ENCODE assay signal across 8 cellular contexts in the genomic region with DNA sequence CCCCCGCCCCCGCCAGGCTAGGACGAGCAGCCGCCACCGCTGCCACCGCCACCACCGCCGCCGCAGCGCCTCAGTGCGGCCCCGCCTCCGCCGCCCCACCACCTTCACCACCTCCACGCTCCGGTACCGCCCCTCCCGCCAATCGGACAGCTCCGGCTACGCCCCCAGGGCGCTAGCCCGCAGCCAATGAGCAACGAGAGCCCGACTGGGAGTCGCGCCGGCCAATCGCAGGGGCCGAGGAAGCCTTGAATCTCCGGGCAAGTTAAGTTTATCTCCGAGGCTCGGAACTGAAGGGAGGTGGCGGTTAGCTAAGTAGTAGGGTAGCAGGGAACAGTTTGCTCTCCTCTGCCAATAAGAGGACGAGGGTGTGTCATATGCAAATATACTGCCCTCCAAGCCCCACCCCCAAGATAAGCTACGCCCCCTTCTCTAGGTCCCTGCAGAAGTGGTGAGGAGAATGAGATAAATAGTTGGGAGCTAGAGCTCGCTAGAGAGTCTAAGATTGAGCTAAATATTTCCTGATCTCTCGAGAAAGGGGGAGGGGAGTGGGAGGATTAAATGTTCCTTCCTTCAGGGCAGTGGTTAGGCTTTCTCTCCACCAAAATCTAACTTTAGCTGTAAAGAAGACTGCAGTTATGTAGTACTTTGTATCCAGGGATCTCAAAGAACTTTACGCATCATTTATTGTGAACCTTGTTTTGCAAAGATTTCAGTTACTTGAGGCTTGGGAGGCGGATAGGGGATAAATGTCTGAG. TPM values are rescaled to one million over a fixed set of nuclear protein-coding genes. Genes with fewer than 3 reads are reported as not detected.
A peak's percentile ranks its signal among the peaks of the same experiment; 100 is the strongest.
DNase-seq lines count a peak whose midpoint lies in the region; ATAC-seq and TF ChIP-seq lines count a peak whose summit lies in the region.

TSS of gene SESN3 (minus strand) at position 77 of the 755 bp plus-strand sequence. CDS start 342 bp downstream, outside the sequence.

- H3K27ac ChIP-seq in caudate nucleus (ENCODE audit: low read depth, low read length) (peak within 1 kb of the TSS; percentile 99), smooth muscle cell (ENCODE audit: low read depth) (peak within 1 kb of the TSS; percentile 92)

- no peaks in the 10 kb centered on the region for H3K27me3 Mint-ChIP-seq in activated B cell treated with CpG ODN at 0.5 μM for 24 hours
- H3K27me3 Mint-ChIP-seq in immature natural killer cell (ENCODE audit: low read depth in 3 of 3), result peaks cover 7 to 27% (median 8%) of the 10 kb centered on the region in 3 donors

- peak; percentile 64 for TF ChIP-seq POLR2A in GM18951 (IDR thresholded peaks at IDR 0.05; ENCODE audit: extremely low read depth, insufficient read depth, insufficient read length)

- no peak for TF ChIP-seq CTCF in activated B cell treated with CpG ODN at 0.5 μM for 24 hours (IDR thresholded peaks at IDR 0.05)
- TF ChIP-seq CTCF in smooth muscle cell (IDR thresholded peaks at IDR 0.05; ENCODE audit: borderline replicate concordance, insufficient read depth, poor library complexity, severe bottlenecking), result no peak

- H3F3A ChIP-seq in smooth muscle cell (ENCODE audit: low read depth), result peaks cover 34% of the 10 kb centered on the region

- 2% methylated on average over 23 of the region's 40 CpGs for WGBS in smooth muscle cell (ENCODE audit: low lambda C conversion rate)

- H3K4me1 Mint-ChIP-seq in activated B cell treated with CpG ODN at 0.5 μM for 24 hours (peaks cover 58% of the 10 kb centered on the region), immature natural killer cell (peaks cover 12 to 15% of the 10 kb centered on the region in 2 donors)

- POLR2A ChIA-PET in activated B cell treated with CpG ODN at 0.5 μM for 24 hours (lab: Charles Lee), result interaction anchor here (0.6 to 5.2 kb wide), 61 partner anchors 10 to 1447 kb away, joined by 3 to 357 read pairs (median 4); partner anchors contain the start of genes CEP57, ENDOD1, FAM76B and MAML2

- H3K9ac ChIP-seq in smooth muscle cell (ENCODE audit: low read depth), result peak within 1 kb of the TSS; percentile 84

- peak within 1 kb of the TSS; percentile 86 for H3K4me3 ChIP-seq in smooth muscle cell

- H3K27ac Mint-ChIP-seq in activated B cell treated with CpG ODN at 0.5 μM for 24 hours (peak within 1 kb of the TSS; percentile 92), immature natural killer cell (peak within 1 kb of the TSS; percentile 30 to 84 (median 73))

- H3K9me3 ChIP-seq in smooth muscle cell (replicated peaks; ENCODE audit: low read depth), result no peaks in the 10 kb centered on the region

- H3K4me1 ChIP-seq in smooth muscle cell (ENCODE audit: low read depth), result peaks cover 50% of the 10 kb centered on the region

- H3K27me3 ChIP-seq in smooth muscle cell (ENCODE audit: low read depth), result no peaks in the 10 kb centered on the region

- peak within 1 kb of the TSS; percentile 97 for H3K4me2 ChIP-seq in smooth muscle cell

- peaks cover 45% of the 10 kb centered on the region for H4K20me1 ChIP-seq in smooth muscle cell (ENCODE audit: low read depth)

- CTCF ChIA-PET in activated B cell treated with CpG ODN at 0.5 μM for 24 hours (lab: Charles Lee), result interaction anchor here (0.7 to 3.2 kb wide), 18 partner anchors 13 to 538 kb away, joined by 3 to 57 read pairs (median 6); no protein-coding TSS in a partner anchor

- in situ Hi-C loops in GM18951 (cut with MboI; ENCODE audit: low sequenced_read_pairs, unreplicated experiment), result no loop called here

- H3K9me3 Mint-ChIP-seq in activated B cell treated with CpG ODN at 0.5 μM for 24 hours (no peaks in the 10 kb centered on the region), immature natural killer cell (no peaks in the 10 kb centered on the region)

- peak; percentile 96 for ATAC-seq in HG03175 (IDR thresholded peaks at IDR 0.05; ENCODE audit: unreplicated experiment)
- ATAC-seq in activated B cell treated with CpG ODN at 0.5 μM for 24 hours (ENCODE audit: low read depth), result peak; percentile 85

- peaks cover 54% of the 10 kb centered on the region for H3K79me2 ChIP-seq in smooth muscle cell (ENCODE audit: low read depth)

- H3K36me3 ChIP-seq in smooth muscle cell (ENCODE audit: low read depth), result no peaks in the 10 kb centered on the region

- H3K4me3 Mint-ChIP-seq in activated B cell treated with CpG ODN at 0.5 μM for 24 hours, result no peak within 1 kb of the TSS
- peak within 1 kb of the TSS; percentile 91 to 96 (median 92) for H3K4me3 Mint-ChIP-seq in immature natural killer cell

- intact Hi-C loops in activated B cell treated with CpG ODN at 0.5 μM for 24 hours (cut with micrococcal nuclease), result loop anchor here (1.0 to 10.0 kb wide), 12 partner anchors 23 to 1033 kb away; partner anchors contain the start of gene CEP57

- H3K36me3 Mint-ChIP-seq in activated B cell treated with CpG ODN at 0.5 μM for 24 hours (ENCODE audit: low read depth) (peaks cover 14% of the 10 kb centered on the region), immature natural killer cell (no peaks in the 10 kb centered on the region)

- DNase-seq in AG08395 (ENCODE audit: low spot score), result peak; percentile 95
- DNase-seq in NCI-H226, result peak; percentile 99
- peak; percentile 96 for DNase-seq in activated B cell treated with CpG ODN at 0.5 μM for 24 hours
- DNase-seq in caudate nucleus (lab: John Stamatoyannopoulos, UW), result peak; percentile 72 to 100 (median 97)
- DNase-seq in immature natural killer cell, result peak; percentile 98 to 99 (median 98)
- peak; percentile 91 for DNase-seq in smooth muscle cell (lab: John Stamatoyannopoulos, UW; ENCODE audit: unreplicated experiment)

- peak within 1 kb of the TSS; percentile 57 for H2AFZ ChIP-seq in smooth muscle cell (ENCODE audit: low read depth)

RNA-seq across cellular contexts. Expression of gene SESN3, which starts in this region (rescaled TPM):
- total RNA-seq in activated B cell treated with CpG ODN at 0.5 μM for 24 hours (82.3 and 87.2 TPM in 2 replicates), smooth muscle cell (374 and 429 TPM in 2 replicates)
- polyA plus RNA-seq in immature natural killer cell (under 1 TPM; 0.29 to 0.45 (median 0.33) TPM), smooth muscle cell (20.4 and 30.9 TPM in 2 replicates)

Comparison
In these comparisons a context has a peak if more than half of its experiments do, and no peak if none do; other contexts are left out.
1. Peak in every context shown above with its lines: DNase-seq, ATAC-seq, H3K4me3 ChIP-seq and H3K27ac ChIP-seq.
2. RNA of gene SESN3 (polyA plus RNA-seq): 20.4 to 30.9 TPM in smooth muscle cell; 0.29 to 0.45 TPM in immature natural killer cell; every median in the first group is over 10 times any median in the second.
3. Peak in DNase-seq in immature natural killer cell; RNA of the gene not detected or under 1 TPM.